ENCODE assay signal across 22 cellular contexts in genomic region chr16:86259499-86259898, GRCh38.
"Had no signal": no experiment of that assay in that cellular context is flagged by ENCODE, and none has a peak within 500 bp of the region (broad histone marks: within the 10 kb centered on the region; RNA-seq: fewer than 3 reads in every experiment).

No MANE protein-coding gene starts in this region.

- ATAC-seq: activated CD4-positive, alpha-beta T cell treated with anti-CD3 and anti-CD28 coated beads for 36 hours; activated T-helper 17 cell treated with anti-CD3 and anti-CD28 coated beads, Interleukin-2, amount 50 U/mL, for 72 hours; gastrocnemius medialis; heart right ventricle; left colon; right cardiac atrium had no signal

- H3K9me3 ChIP-seq: gastrocnemius medialis had no signal

- H3K36me3 ChIP-seq: gastrocnemius medialis, heart right ventricle had no signal

- H3K4me1 Mint-ChIP-seq: activated CD4-positive, alpha-beta T cell treated with anti-CD3 and anti-CD28 coated beads for 36 hours; activated naive CD8-positive, alpha-beta T cell treated with anti-CD3 and anti-CD28 coated beads for 36 hours; activated T-helper 17 cell treated with anti-CD3 and anti-CD28 coated beads, Interleukin-2, amount 50 U/mL, for 72 hours; mesothelial cell of epicardium had no signal

- H3K4me3 ChIP-seq: dorsolateral prefrontal cortex, gastrocnemius medialis, heart right ventricle, lung, skin epidermis had no signal

- DNase-seq: activated CD4-positive, alpha-beta memory T cell treated with anti-CD3 and anti-CD28 coated beads for 36 hours; activated CD4-positive, alpha-beta T cell treated with anti-CD3 and anti-CD28 coated beads for 36 hours; activated naive CD4-positive, alpha-beta T cell; activated naive CD8-positive, alpha-beta T cell treated with anti-CD3 and anti-CD28 coated beads for 36 hours; activated T-cell treated with anti-CD3 and anti-CD28 coated beads for 4 hours; amygdala; dorsolateral prefrontal cortex; gastrocnemius medialis; heart right ventricle; left colon; right cardiac atrium; stimulated activated CD4-positive, alpha-beta T cell treated with anti-CD3 and anti-CD28 coated beads, Interleukin-15, amount 100 ng/mL, for 24 hours; stimulated activated CD4-positive, alpha-beta T cell treated with anti-CD3 and anti-CD28 coated beads, Interleukin-2, amount 100 ng/mL, for 48 hours; SW 1271; T-helper 2 cell had no signal

- H3K27ac Mint-ChIP-seq: activated CD4-positive, alpha-beta memory T cell treated with anti-CD3 and anti-CD28 coated beads for 36 hours; activated CD4-positive, alpha-beta T cell treated with anti-CD3 and anti-CD28 coated beads for 36 hours; activated naive CD8-positive, alpha-beta T cell treated with anti-CD3 and anti-CD28 coated beads for 36 hours; activated T-helper 17 cell treated with anti-CD3 and anti-CD28 coated beads, Interleukin-2, amount 50 U/mL, for 72 hours; mesothelial cell of epicardium; progenitor cell of endocrine pancreas; stimulated activated naive CD8-positive, alpha-beta T cell treated with anti-CD3 and anti-CD28 coated beads, Interleukin-15, Interleukin-2, amounts not matched to agents 100 ng/mL and 50 ng/mL, for 24 hours; type B pancreatic cell had no signal

- H3K4me3 Mint-ChIP-seq: activated CD4-positive, alpha-beta memory T cell treated with anti-CD3 and anti-CD28 coated beads for 36 hours; activated CD4-positive, alpha-beta T cell treated with anti-CD3 and anti-CD28 coated beads for 36 hours; activated naive CD8-positive, alpha-beta T cell treated with anti-CD3 and anti-CD28 coated beads for 36 hours; activated T-helper 17 cell treated with anti-CD3 and anti-CD28 coated beads, Interleukin-2, amount 50 U/mL, for 72 hours; mesothelial cell of epicardium; stimulated activated naive CD8-positive, alpha-beta T cell treated with anti-CD3 and anti-CD28 coated beads, Interleukin-15, Interleukin-2, amounts not matched to agents 100 ng/mL and 50 ng/mL, for 24 hours; type B pancreatic cell had no signal

- H3K36me3 Mint-ChIP-seq: activated naive CD8-positive, alpha-beta T cell treated with anti-CD3 and anti-CD28 coated beads for 36 hours; mesothelial cell of epicardium; type B pancreatic cell had no signal

- H3K4me1 ChIP-seq: gastrocnemius medialis, heart right ventricle had no signal

- H3K27ac ChIP-seq: dorsolateral prefrontal cortex, gastrocnemius medialis, heart right ventricle, skin epidermis had no signal
